In the genomic region with DNA sequence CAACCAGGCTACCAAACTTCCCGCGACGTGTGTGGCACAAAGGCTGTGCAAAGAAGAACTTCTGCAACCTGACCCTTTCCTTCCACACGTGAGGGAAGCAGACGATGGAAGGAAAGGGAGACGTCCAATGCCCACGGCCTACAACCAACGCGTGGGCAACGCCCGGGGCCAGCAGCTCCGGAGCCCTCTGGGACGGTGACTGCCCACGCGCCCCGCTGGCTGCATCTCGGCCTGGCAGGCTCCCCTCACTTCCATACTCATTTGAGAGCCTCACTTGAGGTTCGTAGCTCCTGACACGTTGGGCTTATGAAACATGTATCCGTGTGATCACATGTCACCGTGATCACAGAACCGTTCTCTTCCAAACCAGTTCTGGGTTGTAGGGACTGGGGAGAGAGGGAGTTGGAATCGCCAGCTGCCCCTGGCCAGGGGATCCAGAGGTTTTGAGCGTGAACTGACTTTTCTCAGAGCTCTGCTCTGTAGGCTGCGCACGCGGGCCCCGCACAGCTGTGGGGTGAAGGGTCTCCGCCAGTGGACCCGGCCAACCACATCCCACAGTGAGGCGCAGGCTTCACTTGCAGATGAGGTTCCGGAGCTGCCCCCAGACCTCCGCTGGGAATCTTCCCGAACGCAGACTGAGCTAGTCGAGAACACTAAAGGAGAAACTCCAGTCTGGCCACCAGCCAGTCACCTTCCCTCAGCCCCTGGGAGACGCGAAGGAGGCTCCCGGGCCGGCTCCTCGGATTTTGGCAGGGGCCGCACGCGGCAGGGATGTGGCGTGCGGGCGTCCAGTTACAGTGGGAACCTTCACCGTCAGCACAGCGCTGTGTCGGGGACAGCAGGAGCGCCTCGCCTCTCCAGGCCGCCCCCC, we compare ENCODE assay signal across 8 cellular contexts. TPM values are rescaled to one million over a fixed set of nuclear protein-coding genes. Genes with fewer than 3 reads are reported as not detected.
A peak's percentile ranks its signal among the peaks of the same experiment; 100 is the strongest.
DNase-seq lines count a peak whose midpoint lies in the region; ATAC-seq, FAIRE-seq and TF ChIP-seq lines count a peak whose summit lies in the region.

No MANE protein-coding gene starts in this region.

- H3K36me3 ChIP-seq in ES-I3 (ENCODE audit: insufficient read depth, low read length), result no peaks in the 10 kb centered on the region
- H3K36me3 ChIP-seq in bronchial epithelial cell (ENCODE audit: control insufficient read depth, insufficient read depth, low read length), result no peaks in the 10 kb centered on the region
- H3K36me3 ChIP-seq in left lung, result peaks cover 0 to 26% of the 10 kb centered on the region in 2 donors
- H3K36me3 ChIP-seq in testis (ENCODE audit: low read depth, missing control alignments), result no peaks in the 10 kb centered on the region

- H3K27me3 ChIP-seq in bronchial epithelial cell (ENCODE audit: control insufficient read depth, insufficient read depth, low read length) (no peaks in the 10 kb centered on the region), left lung (peaks cover 0 to 6% of the 10 kb centered on the region in 2 donors), testis (no peaks in the 10 kb centered on the region)

- intact Hi-C loops in left lung (cut with DNase I), result no loop called here
- intact Hi-C loops in testis (cut with DNase I; ENCODE audit: low total_unique reads), result no loop called here

- peak overlapping the region; percentile 77 for H3K4me3 ChIP-seq in bronchial epithelial cell (ENCODE audit: low read depth, low read length)
- H3K4me3 ChIP-seq in left lung, result peak overlapping the region; percentile 90 to 95
- H3K4me3 ChIP-seq in testis, result peak overlapping the region; percentile 81 to 87

- no peaks in the 10 kb centered on the region for H3K9me3 ChIP-seq in ES-I3 (ENCODE audit: control insufficient read depth, insufficient read depth, low read length)
- H3K9me3 ChIP-seq in left lung, result peaks cover 0 to 8% of the 10 kb centered on the region in 2 donors
- no peaks in the 10 kb centered on the region for H3K9me3 ChIP-seq in testis

- peak; percentile 4 for ATAC-seq in left lung

- no peak for FAIRE-seq in bronchial epithelial cell (lab: Jason Lieb, UNC)

- in situ Hi-C loops in KBM-7 (cut with MboI; ENCODE audit: low pct_unique_long_range_greater_than_20kb, low sequenced_read_pairs), result no loop called here

- peak overlapping the region; percentile 80 for H3K9ac ChIP-seq in ES-I3 (ENCODE audit: low read depth, low read length)

- H3K27ac ChIP-seq in left lung (peak overlapping the region; percentile 69 to 78), testis (peak overlapping the region in 1 of 2 donors; percentile 66)

- TF ChIP-seq CTCF in bronchial epithelial cell (IDR thresholded peaks at IDR 0.05; ENCODE audit: insufficient read depth, low read length, severe bottlenecking) (no peak), left lung (IDR thresholded peaks at IDR 0.05) (no peak), testis (IDR thresholded peaks at IDR 0.05) (no peak)

- 32 to 52% methylated on average over 14 to 49 of the region's 53 CpGs for WGBS in testis, 2 donors

- TF ChIP-seq POLR2A in testis (IDR thresholded peaks at IDR 0.05), result no peak

- DNase-seq in KBM-7 (peak; percentile 9), bronchial epithelial cell (ENCODE audit: low read depth) (no peak), left lung (peak in 1 of 2 donors; percentile 68), testis (peak; percentile 66), T1000 (lab: John Stamatoyannopoulos, UW) (no peak), DMS53 (lab: John Stamatoyannopoulos, UW) (no peak)
- DNase-seq in stimulated activated CD4-positive, alpha-beta T cell treated with anti-CD3 and anti-CD28 coated beads, Interleukin-12 subunit alpha, Interleukin-12 subunit beta, amount 100 ng/mL, for 4 hours, result no peak

- H3K4me1 ChIP-seq in ES-I3 (ENCODE audit: insufficient read depth, low read length), result no peaks in the 10 kb centered on the region
- H3K4me1 ChIP-seq in left lung, result peaks cover 9 to 17% of the 10 kb centered on the region in 2 donors
- peaks cover 12% of the 10 kb centered on the region for H3K4me1 ChIP-seq in testis

RNA-seq across cellular contexts. Expression of a gene that starts 1.0 kb away (rescaled TPM):
- total RNA-seq in bronchial epithelial cell, result 2.1 and 2.6 TPM in 2 replicates
- 10 to 100 TPM; 15.5 to 21.7 TPM for total RNA-seq in left lung
- total RNA-seq in testis, result 10 to 100 TPM; 66.6 to 83.4 TPM
- polyA plus RNA-seq in testis (ENCODE audit: insufficient read depth, low read depth, low replicate concordance), result 12.5 TPM

RNA-seq across cellular contexts. Expression of a gene that starts 11.8 kb away (rescaled TPM):
- total RNA-seq in bronchial epithelial cell, result under 0.01 TPM in 2 replicates
- total RNA-seq in left lung, result under 1 TPM; 0.26 to 0.50 TPM
- 10 to 100 TPM; 11.2 to 19.6 TPM for total RNA-seq in testis
- polyA plus RNA-seq in testis (ENCODE audit: insufficient read depth, low read depth, low replicate concordance), result 4.3 TPM

Comparison
In these comparisons a context has a peak if more than half of its experiments do, and no peak if none do; other contexts are left out.
1. DNase-seq: peak in KBM-7 (single experiment) and testis (single experiment); none in bronchial epithelial cell (single experiment), T1000 (single experiment), stimulated activated CD4-positive, alpha-beta T cell treated with anti-CD3 and anti-CD28 coated beads, Interleukin-12 subunit alpha, Interleukin-12 subunit beta, amount 100 ng/mL, for 4 hours (single experiment) and DMS53 (single experiment).
2. RNA of a gene that starts 11.8 kb away (total RNA-seq): 11.2 to 19.6 TPM in testis; 0.26 to 0.50 TPM in left lung and under 0.01 TPM in bronchial epithelial cell; every median in the first group is over 4 times any median in the second.
3. Peak in every context shown above with its lines, with median percentiles within 50 percentile points of each other: H3K4me3 ChIP-seq.